In the genomic region with DNA sequence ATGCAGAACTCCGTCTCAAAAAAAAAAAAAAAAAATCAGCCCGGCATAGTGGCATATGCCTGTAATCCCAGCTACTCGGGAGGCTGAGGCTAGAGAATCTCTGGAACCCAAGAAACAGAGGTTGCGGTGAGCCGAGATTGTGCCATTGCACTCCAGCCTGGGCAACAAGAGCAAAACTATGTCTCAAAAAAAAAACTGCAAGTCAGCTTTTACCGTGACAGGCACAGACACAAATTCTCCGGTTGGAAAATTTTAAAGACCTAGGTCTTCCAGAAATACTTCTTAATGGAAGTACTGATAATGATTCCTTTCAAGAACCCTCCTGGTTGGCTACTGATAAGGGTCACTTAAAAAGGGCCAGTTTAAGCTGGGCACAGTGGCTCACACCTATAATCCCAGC, we compare ENCODE assay signal across 28 cellular contexts.
"Had no signal": no experiment of that assay in that cellular context is flagged by ENCODE, and none has a peak within 500 bp of the region (broad histone marks: within the 10 kb centered on the region; RNA-seq: fewer than 3 reads in every experiment).

No MANE protein-coding gene starts in this region.

- FAIRE-seq: endothelial cell of umbilical vein, islet of Langerhans had no signal

- H3K4me1 Mint-ChIP-seq: nephron; neural progenitor cell; stimulated activated memory B cell treated with anti-CD40 and anti-IgM and Interleukin-4, amounts not matched to agents 10 μg/mL and 1 μg/mL and 100 μg/mL, for 72 hours had no signal

- H3K27me3 Mint-ChIP-seq: naive thymus-derived CD4-positive, alpha-beta T cell; progenitor cell of endocrine pancreas; stimulated activated memory B cell treated with anti-CD40 and anti-IgM and Interleukin-4, amounts not matched to agents 10 μg/mL and 1 μg/mL and 100 μg/mL, for 72 hours; type B pancreatic cell had no signal

- H3K4me1 ChIP-seq: esophagus muscularis mucosa, foreskin keratinocyte, gastroesophageal sphincter, heart right ventricle, left lung, neural progenitor cell, parathyroid adenoma, spleen, tibial artery had no signal

- H3K27ac ChIP-seq: coronary artery, esophagus muscularis mucosa, foreskin keratinocyte, gastroesophageal sphincter, heart right ventricle, left lung, neural progenitor cell, parathyroid adenoma, skin epidermis, spleen, testis, tibial artery had no signal

- H3K9me3 ChIP-seq: esophagus muscularis mucosa, gastroesophageal sphincter, heart right ventricle, left lung, spleen, testis, tibial artery had no signal

- H3K4me2 ChIP-seq: neural progenitor cell had no signal

- H3K9ac ChIP-seq: neural progenitor cell, parathyroid adenoma had no signal

- H3K27ac Mint-ChIP-seq: naive thymus-derived CD4-positive, alpha-beta T cell; nephron; neural progenitor cell; progenitor cell of endocrine pancreas; stimulated activated memory B cell treated with anti-CD40 and anti-IgM and Interleukin-4, amounts not matched to agents 10 μg/mL and 1 μg/mL and 100 μg/mL, for 72 hours; type B pancreatic cell had no signal

- H3K4me3 Mint-ChIP-seq: naive thymus-derived CD4-positive, alpha-beta T cell; nephron; neural progenitor cell; stimulated activated memory B cell treated with anti-CD40 and anti-IgM and Interleukin-4, amounts not matched to agents 10 μg/mL and 1 μg/mL and 100 μg/mL, for 72 hours; type B pancreatic cell had no signal

- ATAC-seq: foreskin keratinocyte; gastroesophageal sphincter; heart right ventricle; left cardiac atrium; left lung; naive thymus-derived CD4-positive, alpha-beta T cell; stimulated activated memory B cell treated with anti-CD40 and anti-IgM and Interleukin-4, amounts not matched to agents 10 μg/mL and 1 μg/mL and 100 μg/mL, for 72 hours; stimulated activated naive CD8-positive, alpha-beta T cell treated with anti-CD3 and anti-CD28 coated beads, Interleukin-15, Interleukin-2, amounts not matched to agents 100 U/mL and 50 U/mL, for 24 hours had no signal

- H2AFZ ChIP-seq: neural progenitor cell, parathyroid adenoma had no signal

- H3K4me3 ChIP-seq: coronary artery, esophagus muscularis mucosa, gastroesophageal sphincter, heart right ventricle, left lung, neural progenitor cell, skin epidermis, spleen, testis, tibial artery had no signal

- DNase-seq: dermis blood vessel endothelial cell; effector memory CD4-positive, alpha-beta T cell; foreskin keratinocyte; heart right ventricle; hippocampal formation; left cardiac atrium; left lung; mesenchymal stem cell; midbrain; naive thymus-derived CD4-positive, alpha-beta T cell; spleen; stimulated activated CD4-positive, alpha-beta T cell treated with anti-CD3 and anti-CD28 coated beads, Interleukin-4, amount 100 ng/mL, for 4 hours; stimulated activated naive CD8-positive, alpha-beta T cell treated with anti-CD3 and anti-CD28 coated beads, Interleukin-15, Interleukin-2, amounts not matched to agents 100 U/mL and 50 U/mL, for 24 hours; substantia nigra; testis; tibial artery had no signal

- H3K27me3 ChIP-seq: esophagus muscularis mucosa, foreskin keratinocyte, gastroesophageal sphincter, heart right ventricle, left lung, neural progenitor cell, spleen, testis, tibial artery had no signal

- H3K79me2 ChIP-seq: parathyroid adenoma had no signal

- H3K9me3 Mint-ChIP-seq: naive thymus-derived CD4-positive, alpha-beta T cell; nephron; neural progenitor cell; stimulated activated memory B cell treated with anti-CD40 and anti-IgM and Interleukin-4, amounts not matched to agents 10 μg/mL and 1 μg/mL and 100 μg/mL, for 72 hours; type B pancreatic cell had no signal
